16 cellular contexts compared by ENCODE assay signal in the genomic region with DNA sequence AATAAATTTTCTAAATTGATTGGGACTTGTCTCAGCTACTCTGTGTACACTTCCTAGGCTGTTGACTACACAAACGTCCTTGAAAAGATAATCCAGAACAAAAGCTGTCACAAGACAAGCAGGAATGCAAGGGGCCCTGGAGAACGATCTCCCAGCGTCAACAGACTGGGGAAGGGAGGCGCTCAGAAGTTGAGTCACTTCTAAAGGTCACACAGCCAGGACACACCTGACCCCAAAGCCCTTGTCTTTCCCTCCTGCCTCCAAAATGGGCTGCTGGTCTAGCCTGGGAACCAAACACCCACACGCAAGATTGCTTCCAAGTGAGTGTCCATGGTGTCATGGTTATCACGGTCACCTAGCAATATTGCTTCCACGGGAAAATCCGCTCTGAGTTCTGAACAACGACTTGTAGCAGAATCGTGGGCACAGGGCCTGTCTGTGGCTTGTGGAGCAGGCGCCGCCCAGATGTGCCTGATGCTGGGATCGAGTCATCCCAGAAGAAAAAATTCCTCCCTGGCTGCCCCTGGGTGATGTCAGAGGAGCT. TPM values are rescaled to one million over a fixed set of nuclear protein-coding genes. Genes with fewer than 3 reads are reported as not detected.
A peak's percentile ranks its signal among the peaks of the same experiment; 100 is the strongest.
DNase-seq lines count a peak whose midpoint lies in the region; ATAC-seq and TF ChIP-seq lines count a peak whose summit lies in the region.
"Had no signal": no experiment of that assay in that cellular context is flagged by ENCODE, and none has a peak within 500 bp of the region (broad histone marks: within the 10 kb centered on the region; RNA-seq: fewer than 3 reads in every experiment).

No MANE protein-coding gene starts in this region.

- H3K79me2 ChIP-seq in PC-9 (ENCODE audit: low read depth): no peaks in the 10 kb centered on the region

- peaks cover 22% of the 10 kb centered on the region for H3K4me1 ChIP-seq in PC-9 (replicated peaks; ENCODE audit: insufficient read depth)
- H3K4me1 ChIP-seq: BE2C, colonic mucosa had no signal

- BruUV-seq in PC-9 (replicated peaks; lab: Mats Ljungman, UMichigan): no TSS peak

- no peak overlapping the region for H3K27ac ChIP-seq in PC-9
- H3K27ac ChIP-seq: colonic mucosa, esophagus squamous epithelium, SK-N-MC had no signal

- H2AFZ ChIP-seq in PC-9: no peak overlapping the region

- H3K4me3 ChIP-seq in PC-9 (no peak overlapping the region), foreskin fibroblast (ENCODE audit: low read depth in 1 of 2, low read length in 2 of 2) (no peak overlapping the region)
- H3K4me3 ChIP-seq: colonic mucosa, esophagus squamous epithelium, SK-N-MC had no signal

- peaks cover 10% of the 10 kb centered on the region; the same call in 1 of the 2 replicates for H3F3A ChIP-seq in PC-9 (ENCODE audit: insufficient read depth, low read depth)

- intact Hi-C loops in PC-9 (cut with micrococcal nuclease; ENCODE audit: unreplicated experiment): loop anchor here (5.0 kb wide), 1 partner anchor 41 kb away; no protein-coding TSS in a partner anchor

- no peaks in the 10 kb centered on the region for H3K27me3 ChIP-seq in PC-9 (ENCODE audit: insufficient read depth, low read depth)
- H3K27me3 ChIP-seq: BE2C, colonic mucosa, esophagus squamous epithelium had no signal

- no peaks in the 10 kb centered on the region for H3K36me3 ChIP-seq in PC-9 (ENCODE audit: low read depth)
- H3K36me3 ChIP-seq: BE2C, colonic mucosa, esophagus squamous epithelium had no signal

- POLR2A ChIA-PET in PC-9 (lab: Charles Lee; ENCODE audit: unreplicated experiment): interaction anchor here (0.5 to 0.6 kb wide), 4 partner anchors 40 to 726 kb away, joined by 3 to 13 read pairs (median 8); no protein-coding TSS in a partner anchor

- no peaks in the 10 kb centered on the region for H3K36me3 Mint-ChIP-seq in osteocyte (ENCODE audit: unreplicated experiment)
- H3K36me3 Mint-ChIP-seq: activated naive CD4-positive, alpha-beta T cell treated with anti-CD3 and anti-CD28 coated beads, Interleukin-2, amount 50 U/mL, for 24 hours had no signal

- H3K9me2 ChIP-seq in PC-9 (ENCODE audit: insufficient read depth): no peaks in the 10 kb centered on the region

- H3K4me1 Mint-ChIP-seq in osteocyte (ENCODE audit: unreplicated experiment): peaks cover 19% of the 10 kb centered on the region
- H3K4me1 Mint-ChIP-seq: activated naive CD4-positive, alpha-beta T cell treated with anti-CD3 and anti-CD28 coated beads, Interleukin-2, amount 50 U/mL, for 24 hours had no signal

- ATAC-seq in GM21737 (IDR thresholded peaks at IDR 0.05; ENCODE audit: unreplicated experiment): no peak
- ATAC-seq in HG03097 (IDR thresholded peaks at IDR 0.05; ENCODE audit: low FRiP score, unreplicated experiment): no peak
- ATAC-seq in HG02852 (IDR thresholded peaks at IDR 0.05; ENCODE audit: unreplicated experiment): no peak

- peak overlapping the region; percentile 57 for H3K27ac Mint-ChIP-seq in osteocyte (ENCODE audit: unreplicated experiment)

- H3K27me3 Mint-ChIP-seq in osteocyte (ENCODE audit: unreplicated experiment): no peaks in the 10 kb centered on the region
- H3K27me3 Mint-ChIP-seq: activated naive CD4-positive, alpha-beta T cell treated with anti-CD3 and anti-CD28 coated beads, Interleukin-2, amount 50 U/mL, for 24 hours had no signal

- H3K4me2 ChIP-seq in PC-9: 0 out of 2 replicates have a peak overlapping the region, but pooled peaks have one; percentile 5

- peak; percentile 65 for DNase-seq in EH (ENCODE audit: low read depth)
- no peak for DNase-seq in PC-9
- peak; percentile 64 to 93 for DNase-seq in foreskin fibroblast
- no peak for DNase-seq in osteocyte (ENCODE audit: extremely low spot score, unreplicated experiment)
- no peak for DNase-seq in SW 1271 (lab: John Stamatoyannopoulos, UW)
- DNase-seq: BE2C; colonic mucosa; DMS79 treated with DMSO at 0.1 percent for 48 hours; esophagus squamous epithelium; NCI-H2107; NK-92 treated with Interleukin-12 subunit alpha and Interleukin-12 subunit beta, amount 100 ng/mL, for 24 hours had no signal

- CTCF ChIA-PET in PC-9 (lab: Charles Lee): interaction anchor here (1.4 kb wide), 1 partner anchor 10 kb away, joined by 4 read pairs; no protein-coding TSS in a partner anchor

- no peak overlapping the region for H3K4me3 Mint-ChIP-seq in osteocyte (ENCODE audit: unreplicated experiment)
- H3K4me3 Mint-ChIP-seq: activated naive CD4-positive, alpha-beta T cell treated with anti-CD3 and anti-CD28 coated beads, Interleukin-2, amount 50 U/mL, for 24 hours had no signal

- no peaks in the 10 kb centered on the region for H3K9me3 Mint-ChIP-seq in osteocyte (ENCODE audit: unreplicated experiment)
- H3K9me3 Mint-ChIP-seq: activated naive CD4-positive, alpha-beta T cell treated with anti-CD3 and anti-CD28 coated beads, Interleukin-2, amount 50 U/mL, for 24 hours had no signal

- H4K20me1 ChIP-seq in PC-9 (ENCODE audit: insufficient read depth): no peaks in the 10 kb centered on the region

- TF ChIP-seq CTCF in PC-9 (conservative IDR thresholded peaks at IDR 0.05) (no peak), foreskin fibroblast (IDR thresholded peaks at IDR 0.05; ENCODE audit: low read depth, low read length) (no peak), osteocyte (IDR thresholded peaks at IDR 0.05) (no peak)

- no peaks in the 10 kb centered on the region for H3K9me3 ChIP-seq in PC-9 (ENCODE audit: insufficient read depth, low read depth)
- H3K9me3 ChIP-seq: BE2C, colonic mucosa, esophagus squamous epithelium had no signal

RNA-seq across cellular contexts. Expression of gene SPOCK2, which starts 49.8 kb away (rescaled TPM):
- total RNA-seq in PC-9 (2021): 4.2 and 5.3 TPM in 2 replicates
- total RNA-seq in osteocyte: 0.54 and 0.73 TPM in 2 replicates

Comparison
In these comparisons a context has a peak if more than half of its experiments do, and no peak if none do; other contexts are left out.
1. DNase-seq: peak in EH (single experiment) and foreskin fibroblast (2 of 2); none in PC-9 (0 of 2), osteocyte (single experiment) and SW 1271 (0 of 2).